ENCODE assay signal across 1 cellular context in the genomic region with DNA sequence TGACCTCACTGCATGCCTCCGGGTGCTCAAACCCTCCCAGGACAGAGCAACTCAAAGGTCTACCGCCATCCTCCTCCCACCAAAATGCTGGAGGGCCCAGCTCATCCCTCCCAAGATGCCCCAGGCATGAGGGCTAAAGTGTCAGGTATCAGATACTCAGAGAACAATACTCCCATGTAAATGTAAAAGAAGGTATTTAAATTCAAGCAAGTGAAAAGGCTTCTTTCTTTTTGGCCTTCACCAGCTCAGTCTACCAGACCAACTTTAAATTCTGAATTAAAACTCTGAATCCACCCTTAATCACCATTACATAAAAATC.
TF ChIP-seq lines count a peak whose summit lies in the region.

No MANE protein-coding gene starts in this region.

TF ChIP-seq in H1, 55 proteins besides CTCF, POLR2A, EP300 and RAD21 (continued from another document):
- peak; percentile 34; the same call in 1 of the 2 replicates for TF ChIP-seq SIX5 (IDR thresholded peaks at IDR 0.05; ENCODE audit: low read depth, low read length)
- no peak; the same call in 1 of the 2 replicates for TF ChIP-seq POLR2AphosphoS5 (IDR thresholded peaks at IDR 0.05; ENCODE audit: low read depth, low read length)
- TF ChIP-seq BRCA1 (IDR thresholded peaks at IDR 0.05; ENCODE audit: low read depth, low read length): no peak
- TF ChIP-seq SP1 (IDR thresholded peaks at IDR 0.05; ENCODE audit: low read depth, low read length): peak; percentile 55; the same call in 1 of the 2 replicates
- no peak for TF ChIP-seq ATF2 (IDR thresholded peaks at IDR 0.05; ENCODE audit: low read length)
- TF ChIP-seq HDAC2 (IDR thresholded peaks at IDR 0.05; ENCODE audit: borderline replicate concordance in 1 of 2, low read depth in 2 of 2, low read length in 2 of 2): no peak
- peak; percentile 71 for TF ChIP-seq CHD7 (IDR thresholded peaks at IDR 0.05; ENCODE audit: insufficient replicate concordance, low read length)
- TF ChIP-seq JUN (IDR thresholded peaks at IDR 0.05; ENCODE audit: low read depth, low read length): no peak
- no peak for TF ChIP-seq PHF8 (conservative IDR thresholded peaks at IDR 0.05; ENCODE audit: low read depth, low read length)
- TF ChIP-seq RNF2 (IDR thresholded peaks at IDR 0.05; ENCODE audit: borderline replicate concordance, low read depth, low read length, missing control alignments, poor library complexity, severe bottlenecking): no peak
